ENCODE assay signal across 1 cellular context in the genomic region with DNA sequence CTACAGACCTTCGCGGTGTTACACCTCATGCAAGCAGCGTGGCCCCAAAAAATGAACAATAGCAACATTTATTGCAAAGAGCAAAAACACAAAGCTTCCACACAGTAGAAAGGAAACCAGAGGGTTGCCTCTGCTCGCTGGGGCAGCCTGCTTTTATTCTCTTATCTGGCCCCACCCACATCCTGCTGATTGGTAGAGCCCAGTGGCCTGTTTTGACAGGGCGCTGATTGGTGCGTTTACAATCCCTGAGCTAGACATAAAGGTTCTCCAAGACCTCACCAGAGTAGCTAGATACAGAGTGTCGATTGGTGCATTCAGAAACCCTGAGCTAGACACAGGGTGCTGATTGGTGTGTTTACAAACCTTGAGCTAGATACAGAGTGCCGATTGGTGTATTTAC. TPM values are rescaled to one million over a fixed set of nuclear protein-coding genes. Genes with fewer than 3 reads are reported as not detected.
"Had no signal": no experiment of that assay in that cellular context is flagged by ENCODE, and none has a peak within 500 bp of the region (broad histone marks: within the 10 kb centered on the region; RNA-seq: fewer than 3 reads in every experiment).

No MANE protein-coding gene starts in this region.

RNA-seq across cellular contexts. Expression of a gene that starts 52.8 kb away (rescaled TPM):
- total RNA-seq: OCI-LY7 had no signal
